Comparison of ENCODE assay signal across 8 cellular contexts in the genomic region with DNA sequence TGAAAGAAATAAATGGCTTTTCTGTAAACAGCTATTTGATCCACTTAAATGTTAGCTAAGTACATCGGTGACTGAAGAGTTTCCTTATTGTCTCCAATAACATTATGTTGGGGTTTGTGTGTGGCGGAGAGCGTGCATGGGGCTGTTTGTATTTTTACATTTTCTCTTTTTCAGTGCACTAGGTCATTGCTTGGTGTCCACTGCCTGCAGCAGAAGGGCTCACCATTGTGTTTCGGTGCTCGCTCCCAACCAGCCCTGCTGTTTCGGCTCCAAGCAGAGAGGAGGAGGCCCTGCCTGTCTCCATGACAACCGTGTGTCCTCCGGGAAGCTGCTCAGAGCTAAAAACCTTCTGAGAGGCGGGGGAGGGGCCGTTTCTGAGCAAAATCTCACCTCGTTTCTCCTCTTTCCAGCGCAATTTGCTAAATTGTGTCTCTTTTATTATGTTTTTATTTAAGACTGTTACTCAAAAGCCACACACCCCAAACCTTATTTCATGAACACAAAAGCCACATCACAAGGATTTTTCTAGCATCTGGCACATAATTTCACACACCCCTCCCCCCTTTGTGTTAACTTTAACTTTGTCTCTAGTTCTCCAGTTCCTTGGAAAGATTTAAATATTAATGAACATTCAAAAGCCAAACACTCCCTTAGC.
DNase-seq lines count a peak whose midpoint lies in the region; ATAC-seq, FAIRE-seq and TF ChIP-seq lines count a peak whose summit lies in the region.

No MANE protein-coding gene starts in this region.

- no peaks in the 10 kb centered on the region for H3K36me3 ChIP-seq in adrenal gland (replicated peaks in 1 of 2)
- H3K36me3 ChIP-seq in iPS DF 6.9 (ENCODE audit: control insufficient read depth, insufficient read depth, low read length): no peaks in the 10 kb centered on the region

- H3K4me1 Mint-ChIP-seq in activated T-cell treated with anti-CD3 and anti-CD28 coated beads, Interleukin-2, amount 50 U/mL, for 72 hours (ENCODE audit: low read depth): no peaks in the 10 kb centered on the region
- no peaks in the 10 kb centered on the region for H3K4me1 Mint-ChIP-seq in effector memory CD8-positive, alpha-beta T cell (ENCODE audit: low read depth in 2 of 2)

- H3K27me3 Mint-ChIP-seq in activated T-cell treated with anti-CD3 and anti-CD28 coated beads, Interleukin-2, amount 50 U/mL, for 72 hours (ENCODE audit: low read depth): no peaks in the 10 kb centered on the region
- H3K27me3 Mint-ChIP-seq in effector memory CD8-positive, alpha-beta T cell: peaks cover 0 to 6% of the 10 kb centered on the region in 2 donors

- no peak for TF ChIP-seq CTCF in adrenal gland (IDR thresholded peaks at IDR 0.05)

- H3K27ac Mint-ChIP-seq in activated T-cell treated with anti-CD3 and anti-CD28 coated beads, Interleukin-2, amount 50 U/mL, for 72 hours: no peak overlapping the region
- H3K27ac Mint-ChIP-seq in effector memory CD8-positive, alpha-beta T cell: no peak overlapping the region

- H3K36me3 Mint-ChIP-seq in activated T-cell treated with anti-CD3 and anti-CD28 coated beads, Interleukin-2, amount 50 U/mL, for 72 hours (ENCODE audit: insufficient read depth in 2 of 2): no peaks in the 10 kb centered on the region
- no peaks in the 10 kb centered on the region for H3K36me3 Mint-ChIP-seq in effector memory CD8-positive, alpha-beta T cell (ENCODE audit: insufficient read depth)

- intact Hi-C loops in adrenal gland (cut with DNase I): no loop called here

- no peak overlapping the region for H3K4me3 Mint-ChIP-seq in activated T-cell treated with anti-CD3 and anti-CD28 coated beads, Interleukin-2, amount 50 U/mL, for 72 hours
- H3K4me3 Mint-ChIP-seq in effector memory CD8-positive, alpha-beta T cell: no peak overlapping the region

- H3K4me1 ChIP-seq in adrenal gland (replicated peaks in 1 of 2) (peaks cover 0 to 8% of the 10 kb centered on the region in 2 donors), iPS DF 6.9 (ENCODE audit: control insufficient read depth, insufficient read depth, low read length) (peaks cover 3% of the 10 kb centered on the region; the same call in 1 of the 2 replicates)

- H3K27ac ChIP-seq in adrenal gland: no peak overlapping the region
- H3K27ac ChIP-seq in iPS DF 6.9 (ENCODE audit: low read length): no peak overlapping the region

- ATAC-seq in activated T-cell treated with anti-CD3 and anti-CD28 coated beads, Interleukin-2, amount 50 U/mL, for 72 hours (replicated peaks in 1 of 2): no peak
- ATAC-seq in GM21526 (IDR thresholded peaks at IDR 0.05; ENCODE audit: low FRiP score, unreplicated experiment): no peak
- ATAC-seq in effector memory CD8-positive, alpha-beta T cell (replicated peaks): no peak

- no peak for FAIRE-seq in urothelium cell line (lab: Jason Lieb, UNC)

- TF ChIP-seq POLR2A in adrenal gland (IDR thresholded peaks at IDR 0.05): no peak

- H3K27me3 ChIP-seq in adrenal gland (peaks cover 3% of the 10 kb centered on the region), iPS DF 6.9 (ENCODE audit: control insufficient read depth, insufficient read depth, low read length) (no peaks in the 10 kb centered on the region)

- DNase-seq in AG20443 (ENCODE audit: low spot score) (peak; percentile 57), NCI-H128 (lab: John Stamatoyannopoulos, UW; ENCODE audit: unreplicated experiment) (peak; percentile 29), adrenal gland (peak; percentile 42 to 85 (median 55)), iPS DF 6.9 (ENCODE audit: low read depth, low spot score) (peak; percentile 67), urothelium cell line (ENCODE audit: low spot score) (peak; percentile 58)
- DNase-seq in activated T-cell treated with anti-CD3 and anti-CD28 coated beads, Interleukin-2, amount 50 U/mL, for 72 hours: no peak
- no peak for DNase-seq in effector memory CD8-positive, alpha-beta T cell

- H3K9me3 ChIP-seq in adrenal gland (replicated peaks in 1 of 3) (no peaks in the 10 kb centered on the region), iPS DF 6.9 (ENCODE audit: control insufficient read depth, insufficient read depth, low read length) (no peaks in the 10 kb centered on the region)

- H3K4me3 ChIP-seq in adrenal gland (no peak overlapping the region), iPS DF 6.9 (ENCODE audit: low read length) (no peak overlapping the region)

- no peaks in the 10 kb centered on the region for H3K9me3 Mint-ChIP-seq in activated T-cell treated with anti-CD3 and anti-CD28 coated beads, Interleukin-2, amount 50 U/mL, for 72 hours
- peaks cover 0 to 7% of the 10 kb centered on the region in 2 donors for H3K9me3 Mint-ChIP-seq in effector memory CD8-positive, alpha-beta T cell

- WGBS in adrenal gland, 4 donors: 10 to 24% (median 19%) methylated on average over 12 of the region's 12 CpGs
- WGBS in iPS DF 6.9 (ENCODE audit: insufficient coverage, insufficient read length): no CpG with 5 or more reads among the region's 12 CpGs

Comparison
In these comparisons a context has a peak if more than half of its experiments do, and no peak if none do; other contexts are left out.
1. DNase-seq: peak in AG20443 (single experiment), NCI-H128 (single experiment), adrenal gland (7 of 7), iPS DF 6.9 (single experiment) and urothelium cell line (single experiment); none in activated T-cell treated with anti-CD3 and anti-CD28 coated beads, Interleukin-2, amount 50 U/mL, for 72 hours (0 of 2) and effector memory CD8-positive, alpha-beta T cell (0 of 3).